ENCODE assay signal across 8 cellular contexts in genomic region chr15:77118787-77119410, GRCh38. TPM values are rescaled to one million over a fixed set of nuclear protein-coding genes. Genes with fewer than 3 reads are reported as not detected.
DNase-seq lines count a peak whose midpoint lies in the region; ATAC-seq and TF ChIP-seq lines count a peak whose summit lies in the region.

No MANE protein-coding gene starts in this region.

- WGBS in thyroid gland, 2 donors: 56 to 71% methylated on average over 3 of the region's 3 CpGs

- TF ChIP-seq POLR2A in thyroid gland (IDR thresholded peaks at IDR 0.05): no peak

- H3K4me3 ChIP-seq in LNCaP clone FGC (ENCODE audit: low read depth, low read length): no peak overlapping the region
- H3K4me3 ChIP-seq in SJCRH30: no peak overlapping the region
- no peak overlapping the region for H3K4me3 ChIP-seq in thyroid gland (replicated peaks in 1 of 3)

- ATAC-seq in HG02588 (IDR thresholded peaks at IDR 0.05; ENCODE audit: unreplicated experiment): no peak

- no peaks in the 10 kb centered on the region for H3K9me3 ChIP-seq in SJCRH30 (replicated peaks)
- H3K9me3 ChIP-seq in thyroid gland: no peaks in the 10 kb centered on the region

- no peaks in the 10 kb centered on the region for H3K27me3 ChIP-seq in SJCRH30
- H3K27me3 ChIP-seq in thyroid gland: no peaks in the 10 kb centered on the region

- intact Hi-C loops in thyroid gland (cut with DNase I): loop anchor here (5.0 kb wide), 3 partner anchors 378 to 513 kb away; partner anchors contain the start of gene LINGO1

- H3K27ac ChIP-seq in SJCRH30 (no peak overlapping the region), thyroid gland (no peak overlapping the region)

- H3K4me1 ChIP-seq in SJCRH30 (no peaks in the 10 kb centered on the region), thyroid gland (peaks cover 5 to 6% of the 10 kb centered on the region in 2 donors)

- TF ChIP-seq CTCF in LNCaP clone FGC (IDR thresholded peaks at IDR 0.05; ENCODE audit: control insufficient read depth, extremely low read depth, insufficient read depth): peak; percentile 85
- peak; percentile 34 to 81 (median 61) for TF ChIP-seq CTCF in thyroid gland (IDR thresholded peaks at IDR 0.05)

- H3K36me3 ChIP-seq in SJCRH30 (no peaks in the 10 kb centered on the region), thyroid gland (no peaks in the 10 kb centered on the region)

- DNase-seq in NCI-H510A treated with DMSO at 0.1 percent for 48 hours (lab: John Stamatoyannopoulos, UW): peak; percentile 29
- no peak for DNase-seq in NCI-H510A (lab: John Stamatoyannopoulos, UW)
- peak; percentile 47 for DNase-seq in LNCaP clone FGC (ENCODE audit: low read depth)
- DNase-seq in SJCRH30: peak; percentile 39 to 78
- DNase-seq in cerebellum (ENCODE audit: low spot score): peak; percentile 71
- peak; percentile 87 for DNase-seq in left kidney (ENCODE audit: low read depth, low spot score)
- peak; percentile 42 to 52 for DNase-seq in thyroid gland

RNA-seq across cellular contexts. Expression of gene TSPAN3, which starts 48.0 kb away (rescaled TPM):
- total RNA-seq in SJCRH30 (2014; rRNA removed; shearing (Covaris generic)): 463 and 473 TPM in 2 replicates
- total RNA-seq in cerebellum (261 TPM), thyroid gland (100 to 1,000 TPM; 330 to 637 (median 593) TPM)
